18 cellular contexts compared by ENCODE assay signal in genomic region chr22:45758603-45759002, GRCh38.
DNase-seq lines count a peak whose midpoint lies in the region; ATAC-seq and TF ChIP-seq lines count a peak whose summit lies in the region.
"Had no signal": no experiment of that assay in that cellular context is flagged by ENCODE, and none has a peak within 500 bp of the region (broad histone marks: within the 10 kb centered on the region; RNA-seq: fewer than 3 reads in every experiment).

No MANE protein-coding gene starts in this region.

- intact Hi-C loops in MCF 10A (cut with micrococcal nuclease) (no loop called here), Panc1 (cut with micrococcal nuclease; ENCODE audit: unreplicated experiment) (no loop called here), natural killer cell (cut with micrococcal nuclease) (no loop called here), ascending aorta (cut with DNase I) (loop anchor here (5.0 kb wide), 1 partner anchor 111 kb away; no protein-coding TSS in a partner anchor)

- H3K4me3 Mint-ChIP-seq in MCF 10A (ENCODE audit: unreplicated experiment) (no peak overlapping the region), type B pancreatic cell (peak overlapping the region; percentile 4), natural killer cell (no peak overlapping the region)
- H3K4me3 Mint-ChIP-seq: H9 had no signal

- POLR2A ChIA-PET in MCF 10A (lab: Yijun Ruan, JAX) (interaction anchor here (0.6 to 1.0 kb wide), 3 partner anchors 10 to 456 kb away, joined by 3 read pairs; no protein-coding TSS in a partner anchor), Panc1 (lab: Charles Lee) (no interaction called here)

- ATAC-seq in Panc1 (peak; percentile 53; the same call in 1 of the 2 replicates), GM18511 (IDR thresholded peaks at IDR 0.05; ENCODE audit: unreplicated experiment) (no peak), natural killer cell (no peak)
- ATAC-seq: GM12878, Right ventricle myocardium inferior had no signal

- H3K4me1 Mint-ChIP-seq in MCF 10A (ENCODE audit: insufficient read depth, unreplicated experiment) (peaks cover 9% of the 10 kb centered on the region), type B pancreatic cell (ENCODE audit: unreplicated experiment) (peaks cover 27% of the 10 kb centered on the region), natural killer cell (peaks cover 5 to 14% of the 10 kb centered on the region in 2 donors)

- no peaks in the 10 kb centered on the region for H3K27me3 ChIP-seq in Panc1 (ENCODE audit: control insufficient read depth, insufficient read depth, low read length)
- H3K27me3 ChIP-seq in ascending aorta: no peaks in the 10 kb centered on the region

- H3K27me3 Mint-ChIP-seq in MCF 10A (ENCODE audit: insufficient read depth, unreplicated experiment) (no peaks in the 10 kb centered on the region), type B pancreatic cell (no peaks in the 10 kb centered on the region), natural killer cell (ENCODE audit: low read depth in 2 of 2) (no peaks in the 10 kb centered on the region)

- DNase-seq in T47D (ENCODE audit: low read depth in 1 of 2, low spot score in 1 of 2) (peak; percentile 16 to 33), MCF 10A (ENCODE audit: unreplicated experiment) (no peak), Panc1 (ENCODE audit: low read depth, low spot score) (no peak), fibroblast of villous mesenchyme (ENCODE audit: low read depth) (peak; percentile 83), type B pancreatic cell (ENCODE audit: extremely low spot score, unreplicated experiment) (no peak), natural killer cell (no peak), ascending aorta (ENCODE audit: low spot score in 2 of 2) (no peak)
- DNase-seq: COR-L47, DMS153, H9, MV-4-11, NCI-H187, NCI-H2107, NCI-H510A treated with DMSO at 0.1 percent for 48 hours had no signal

- H3K9me3 Mint-ChIP-seq in MCF 10A (ENCODE audit: unreplicated experiment): no peaks in the 10 kb centered on the region
- H3K9me3 Mint-ChIP-seq in type B pancreatic cell: no peaks in the 10 kb centered on the region
- H3K9me3 Mint-ChIP-seq in natural killer cell: no peaks in the 10 kb centered on the region
- H3K9me3 Mint-ChIP-seq: H9 had no signal

- H3K36me3 ChIP-seq in Panc1 (ENCODE audit: control insufficient read depth, insufficient read depth, low read length): no peaks in the 10 kb centered on the region; the same call in 1 of the 2 replicates
- no peaks in the 10 kb centered on the region for H3K36me3 ChIP-seq in ascending aorta

- no peak overlapping the region for H3K27ac Mint-ChIP-seq in MCF 10A (ENCODE audit: low read depth, unreplicated experiment)
- no peak overlapping the region for H3K27ac Mint-ChIP-seq in type B pancreatic cell
- H3K27ac Mint-ChIP-seq in natural killer cell: no peak overlapping the region
- H3K27ac Mint-ChIP-seq: H9 had no signal

- H3K9me3 ChIP-seq in Panc1 (ENCODE audit: control insufficient read depth, insufficient read depth, low read depth, low read length) (no peaks in the 10 kb centered on the region), ascending aorta (no peaks in the 10 kb centered on the region)

- CTCF ChIA-PET in MCF 10A (lab: Yijun Ruan, JAX) (interaction anchor here (0.7 to 1.9 kb wide), 4 partner anchors 27 to 181 kb away, joined by 3 to 6 read pairs (median 3); no protein-coding TSS in a partner anchor), Panc1 (lab: Charles Lee) (no interaction called here)

- H3K27ac ChIP-seq in Panc1 (ENCODE audit: low read length) (peak overlapping the region; percentile 63; the same call in 1 of the 2 replicates), ascending aorta (no peak overlapping the region)
- H3K27ac ChIP-seq: 22Rv1 had no signal

- H3K4me1 ChIP-seq in Panc1 (ENCODE audit: control insufficient read depth, insufficient read depth, low read length): peaks cover 14% of the 10 kb centered on the region; the same call in 1 of the 2 replicates
- peaks cover 3 to 14% of the 10 kb centered on the region in 2 donors for H3K4me1 ChIP-seq in ascending aorta

- BruUV-seq in MCF 10A (replicated peaks; lab: Mats Ljungman, UMichigan) (no TSS peak), Panc1 (replicated peaks; lab: Mats Ljungman, UMichigan) (no TSS peak)

- H3K36me3 Mint-ChIP-seq in MCF 10A (ENCODE audit: insufficient read depth, unreplicated experiment) (peaks cover 57% of the 10 kb centered on the region), type B pancreatic cell (peaks cover 20% of the 10 kb centered on the region), natural killer cell (no peaks in the 10 kb centered on the region)

- in situ Hi-C loops in T47D (cut with HindIII; ENCODE audit: low pct_unique_long_range_greater_than_20kb, low sequenced_read_pairs): no loop called here
- in situ Hi-C loops in Panc1 (cut with HindIII; ENCODE audit: low pct_unique_long_range_greater_than_20kb, low sequenced_read_pairs): no loop called here

- H3K4me3 ChIP-seq in Panc1 (ENCODE audit: low read depth in 2 of 2, low read length in 2 of 2) (no peak overlapping the region), fibroblast of villous mesenchyme (ENCODE audit: low read depth, low read length) (no peak overlapping the region), ascending aorta (no peak overlapping the region)
- H3K4me3 ChIP-seq: GM12878 had no signal

- no peak for TF ChIP-seq CTCF in MCF 10A (IDR thresholded peaks at IDR 0.05; ENCODE audit: unreplicated experiment)
- TF ChIP-seq CTCF in Panc1 (IDR thresholded peaks at IDR 0.05): no peak
- TF ChIP-seq CTCF in fibroblast of villous mesenchyme (IDR thresholded peaks at IDR 0.05; ENCODE audit: insufficient read depth, low read depth, low read length): no peak
- no peak for TF ChIP-seq CTCF in type B pancreatic cell (conservative IDR thresholded peaks at IDR 0.05)
- TF ChIP-seq CTCF in natural killer cell (IDR thresholded peaks at IDR 0.05): no peak
- no peak for TF ChIP-seq CTCF in ascending aorta (IDR thresholded peaks at IDR 0.05)

Comparison
In these comparisons a context has a peak if more than half of its experiments do, and no peak if none do; other contexts are left out.
1. DNase-seq: peak in T47D (2 of 2) and fibroblast of villous mesenchyme (single experiment); none in MCF 10A (single experiment), Panc1 (single experiment), type B pancreatic cell (single experiment), natural killer cell (single experiment) and ascending aorta (0 of 2).